8 cellular contexts compared by ENCODE assay signal in the genomic region with DNA sequence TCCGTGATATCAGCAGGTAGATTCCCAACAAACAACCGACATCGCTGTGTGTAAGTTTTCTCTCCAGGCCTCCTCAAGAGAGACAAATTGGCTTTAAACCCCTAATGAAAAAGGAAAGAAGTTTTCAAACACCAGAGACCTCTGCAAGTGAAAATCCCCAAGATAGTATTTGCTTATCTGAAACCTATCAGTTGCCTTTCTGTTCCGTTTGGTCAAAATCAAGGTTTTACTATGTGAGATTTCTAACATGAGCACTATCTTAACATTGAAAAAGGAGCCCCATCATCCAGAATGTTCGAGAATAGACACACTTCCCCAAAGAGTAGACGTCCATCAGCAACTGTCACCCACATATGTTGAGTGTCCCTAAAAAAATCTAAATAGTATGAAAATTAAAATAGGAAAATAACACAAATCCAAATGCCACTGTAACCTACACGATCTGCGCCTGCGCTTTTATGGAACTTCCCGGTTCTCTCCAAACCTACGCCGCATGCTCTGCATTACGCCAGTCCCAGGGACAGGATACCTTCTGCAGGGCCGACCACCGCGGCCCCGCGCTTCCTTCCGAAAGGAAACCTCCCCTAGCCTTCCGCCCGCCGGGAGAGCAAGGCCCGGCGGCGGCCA. TPM values are rescaled to one million over a fixed set of nuclear protein-coding genes. Genes with fewer than 3 reads are reported as not detected.
DNase-seq lines count a peak whose midpoint lies in the region; ATAC-seq, FAIRE-seq and TF ChIP-seq lines count a peak whose summit lies in the region.

No MANE protein-coding gene starts in this region.

- H3K4me1 Mint-ChIP-seq in CD8-positive, alpha-beta T cell (ENCODE audit: low read depth) = peaks cover 57% of the 10 kb centered on the region

- BruUV-seq in endothelial cell of umbilical vein (replicated peaks; lab: Mats Ljungman, UMichigan) = no TSS peak

- peak overlapping the region; percentile 79 for H3K27ac Mint-ChIP-seq in CD8-positive, alpha-beta T cell

- no peak for DNase-seq in CD8-positive, alpha-beta T cell
- DNase-seq in endothelial cell of umbilical vein (ENCODE audit: low read depth, low spot score) = no peak
- DNase-seq in osteoblast (ENCODE audit: insufficient read length, low spot score, missing footprints) = peak; percentile 37
- DNase-seq in kidney glomerular epithelial cell (lab: John Stamatoyannopoulos, UW) = no peak
- no peak for DNase-seq in sciatic nerve (ENCODE audit: low spot score)
- DNase-seq in UCSD-AML1 (lab: John Stamatoyannopoulos, UW; ENCODE audit: unreplicated experiment) = no peak

- no peaks in the 10 kb centered on the region for H3K27me3 Mint-ChIP-seq in CD8-positive, alpha-beta T cell (ENCODE audit: low read depth)

- peaks cover 54% of the 10 kb centered on the region for H4K20me1 ChIP-seq in OCI-LY3 (ENCODE audit: insufficient read depth, low read length)
- H4K20me1 ChIP-seq in endothelial cell of umbilical vein (replicated peaks; ENCODE audit: control insufficient read depth, extremely low read depth, insufficient read depth, low read length) = peaks cover 34% of the 10 kb centered on the region
- H4K20me1 ChIP-seq in osteoblast (ENCODE audit: insufficient read depth, low read length) = peaks cover 53% of the 10 kb centered on the region

- FAIRE-seq in endothelial cell of umbilical vein (lab: Jason Lieb, UNC) = no peak

- no peaks in the 10 kb centered on the region for H3K9me1 ChIP-seq in endothelial cell of umbilical vein (replicated peaks; ENCODE audit: control insufficient read depth, extremely low read depth, insufficient read depth, low read length)

- H3K4me3 Mint-ChIP-seq in CD8-positive, alpha-beta T cell = peak overlapping the region; percentile 95

- H3K9me3 ChIP-seq in CD8-positive, alpha-beta T cell (ENCODE audit: low read length) = no peaks in the 10 kb centered on the region
- H3K9me3 ChIP-seq in OCI-LY3 (ENCODE audit: insufficient read depth, low read length) (no peaks in the 10 kb centered on the region), endothelial cell of umbilical vein (replicated peaks; ENCODE audit: control insufficient read depth, insufficient read depth, low read length) (no peaks in the 10 kb centered on the region), osteoblast (ENCODE audit: low read depth, low read length) (no peaks in the 10 kb centered on the region)

- CTCF ChIA-PET in CD8-positive, alpha-beta T cell (lab: Charles Lee) = interaction anchor here (2.1 kb wide), 1 partner anchor 11 kb away, joined by 9 read pairs; no protein-coding TSS in a partner anchor
- CTCF ChIA-PET in endothelial cell of umbilical vein (lab: Charles Lee) = interaction anchor here (1.1 kb wide), 1 partner anchor 10 kb away, joined by 3 read pairs; no protein-coding TSS in a partner anchor

- no peak for TF ChIP-seq CTCF in CD8-positive, alpha-beta T cell (IDR thresholded peaks at IDR 0.05)
- TF ChIP-seq CTCF in OCI-LY3 (IDR thresholded peaks at IDR 0.05; ENCODE audit: low read depth, low read length) = no peak
- TF ChIP-seq CTCF in endothelial cell of umbilical vein (IDR thresholded peaks at IDR 0.05; ENCODE audit: extremely low read depth in 1 of 2, insufficient read depth in 1 of 2, low read depth in 1 of 2, low read length in 2 of 2) = no peak
- no peak for TF ChIP-seq CTCF in osteoblast (IDR thresholded peaks at IDR 0.05; ENCODE audit: extremely low read depth, low read depth, low read length)

- H3K4me3 ChIP-seq in CD8-positive, alpha-beta T cell (ENCODE audit: low read depth, low read length) = peak overlapping the region; percentile 59
- H3K4me3 ChIP-seq in OCI-LY3 (ENCODE audit: low read length) = peak overlapping the region; percentile 94
- H3K4me3 ChIP-seq in endothelial cell of umbilical vein (replicated peaks in 1 of 3; ENCODE audit: insufficient read depth in 1 of 3, low read depth in 1 of 3, low read length in 3 of 3) = peak overlapping the region; percentile 54 to 99 (median 97)
- peak overlapping the region; percentile 97 for H3K4me3 ChIP-seq in osteoblast (ENCODE audit: insufficient read depth, low read length)

- POLR2A ChIA-PET in CD8-positive, alpha-beta T cell (lab: Charles Lee) = interaction anchor here (0.5 to 1.7 kb wide), 4 partner anchors 9 to 961 kb away, joined by 3 to 12 read pairs (median 4); no protein-coding TSS in a partner anchor
- POLR2A ChIA-PET in endothelial cell of umbilical vein (lab: Charles Lee) = no interaction called here

- H2AFZ ChIP-seq in OCI-LY3 (ENCODE audit: low read depth, low read length) (no peak overlapping the region), endothelial cell of umbilical vein (ENCODE audit: low read depth, low read length) (no peak overlapping the region), osteoblast (ENCODE audit: low read length) (no peak overlapping the region)

- peaks cover 42% of the 10 kb centered on the region for H3K36me3 ChIP-seq in CD8-positive, alpha-beta T cell (ENCODE audit: insufficient read depth, low read length)
- H3K36me3 ChIP-seq in OCI-LY3 (replicated peaks; ENCODE audit: low read depth, low read length) (peaks cover 55% of the 10 kb centered on the region), endothelial cell of umbilical vein (ENCODE audit: control insufficient read depth in 2 of 2, extremely low read depth in 1 of 2, insufficient read depth in 2 of 2, low read length in 2 of 2) (peaks cover 28 to 47% of the 10 kb centered on the region in 2 experiments), osteoblast (ENCODE audit: insufficient read depth, low read length) (peaks cover 50% of the 10 kb centered on the region)

- H3K27me3 ChIP-seq in CD8-positive, alpha-beta T cell (ENCODE audit: insufficient read depth, low read length) = no peaks in the 10 kb centered on the region
- H3K27me3 ChIP-seq in OCI-LY3 (ENCODE audit: low read depth, low read length) = no peaks in the 10 kb centered on the region
- H3K27me3 ChIP-seq in endothelial cell of umbilical vein (ENCODE audit: control insufficient read depth in 2 of 2, insufficient read depth in 2 of 2, low read length in 2 of 2) = no peaks in the 10 kb centered on the region
- no peaks in the 10 kb centered on the region for H3K27me3 ChIP-seq in osteoblast (ENCODE audit: insufficient read depth, low read length)

- peaks cover 65% of the 10 kb centered on the region for H3K79me2 ChIP-seq in OCI-LY3 (ENCODE audit: low read length)
- peaks cover 64% of the 10 kb centered on the region for H3K79me2 ChIP-seq in endothelial cell of umbilical vein (ENCODE audit: control insufficient read depth, insufficient read depth, low read length)
- peaks cover 64% of the 10 kb centered on the region for H3K79me2 ChIP-seq in osteoblast (ENCODE audit: insufficient read depth, low read length)

- H3K9ac ChIP-seq in OCI-LY3 (ENCODE audit: low read length) = peak overlapping the region; percentile 95
- peak overlapping the region; percentile 89 for H3K9ac ChIP-seq in endothelial cell of umbilical vein (replicated peaks; ENCODE audit: extremely low read depth, insufficient read depth, low read length)

- intact Hi-C loops in CD8-positive, alpha-beta T cell (cut with DNase I, micrococcal nuclease) = loop anchor here (2.0 to 10.0 kb wide), 11 partner anchors 109 to 1196 kb away; a partner anchor contains a TSS
- intact Hi-C loops in endothelial cell of umbilical vein (cut with micrococcal nuclease) = loop anchor here (1.0 to 5.0 kb wide), 9 partner anchors 9 to 1031 kb away; a partner anchor contains a TSS
- intact Hi-C loops in sciatic nerve (cut with DNase I) = no loop called here

- H3K27ac ChIP-seq in CD8-positive, alpha-beta T cell (ENCODE audit: low read depth, low read length) = peak overlapping the region; percentile 92
- H3K27ac ChIP-seq in OCI-LY3 (ENCODE audit: low read length) (peak overlapping the region; percentile 77), endothelial cell of umbilical vein (ENCODE audit: insufficient read depth, low read depth, low read length) (peak overlapping the region; percentile 62), osteoblast (ENCODE audit: low read depth, low read length) (peak overlapping the region; percentile 59)

- ATAC-seq in CD8-positive, alpha-beta T cell = no peak
- no peak for ATAC-seq in sciatic nerve
- ATAC-seq in GM18870 (IDR thresholded peaks at IDR 0.05; ENCODE audit: unreplicated experiment) = no peak

- no peaks in the 10 kb centered on the region for H3K9me3 Mint-ChIP-seq in CD8-positive, alpha-beta T cell

- peak overlapping the region; percentile 88 for H3K4me2 ChIP-seq in OCI-LY3 (ENCODE audit: low read length)
- peak overlapping the region; percentile 79 for H3K4me2 ChIP-seq in endothelial cell of umbilical vein (ENCODE audit: insufficient read depth, low read length)
- H3K4me2 ChIP-seq in osteoblast (ENCODE audit: insufficient read depth, low read length) = peak overlapping the region; percentile 95

- TF ChIP-seq POLR2A in endothelial cell of umbilical vein (IDR thresholded peaks at IDR 0.05; ENCODE audit: low read depth, low read length) = no peak

- peaks cover 55% of the 10 kb centered on the region for H3K36me3 Mint-ChIP-seq in CD8-positive, alpha-beta T cell

- H3K4me1 ChIP-seq in CD8-positive, alpha-beta T cell (ENCODE audit: insufficient read depth, low read length) = peaks cover 51% of the 10 kb centered on the region
- H3K4me1 ChIP-seq in OCI-LY3 (ENCODE audit: low read length) (peaks cover 11% of the 10 kb centered on the region), endothelial cell of umbilical vein (ENCODE audit: control insufficient read depth, extremely low read depth, insufficient read depth, low read length) (peaks cover 36% of the 10 kb centered on the region), osteoblast (ENCODE audit: insufficient read depth, low read length) (peaks cover 46% of the 10 kb centered on the region)

- dilution Hi-C loops in endothelial cell of umbilical vein (cut with MboI; ENCODE audit: extremely low pct_ligation_motif_present, low sequenced_read_pairs) = no loop called here

TF ChIP-seq in endothelial cell of umbilical vein, 7 proteins besides CTCF, POLR2A, EP300 and RAD21 (continues in another document):
- TF ChIP-seq FOS (IDR thresholded peaks at IDR 0.05; ENCODE audit: borderline replicate concordance, insufficient read depth, low read length) (no peak), MYC (IDR thresholded peaks at IDR 0.05; ENCODE audit: low read depth, low read length) (no peak), EZH2 (IDR thresholded peaks at IDR 0.05; ENCODE audit: borderline replicate concordance, low read depth, low read length, severe bottlenecking) (no peak)

RNA-seq across cellular contexts. Expression of a gene that starts 1.4 kb away (rescaled TPM):
- total RNA-seq in CD8-positive, alpha-beta T cell = 100 to 1,000 TPM; 801 to 841 TPM
- total RNA-seq in endothelial cell of umbilical vein (413 and 415 TPM in 2 replicates), osteoblast (163 and 187 TPM in 2 replicates), sciatic nerve (269 TPM)
- 100 and 104 TPM in 2 replicates for polyA plus RNA-seq in endothelial cell of umbilical vein
- 70.6 and 76.8 TPM in 2 replicates for polyA plus RNA-seq in endothelial cell of umbilical vein (2011; cell fraction: cytosol; rRNA removed)
- 563 and 666 TPM in 2 replicates for polyA plus RNA-seq in endothelial cell of umbilical vein (2011; cell fraction: nucleus; rRNA removed)
- 226 and 289 TPM in 2 replicates for polyA plus RNA-seq in endothelial cell of umbilical vein (2012)
- 145 and 149 TPM in 2 replicates for polyA minus RNA-seq in endothelial cell of umbilical vein
- polyA minus RNA-seq in endothelial cell of umbilical vein (2011; cell fraction: cytosol; rRNA and poly(A)+ RNA removed) = 52.1 TPM
- polyA minus RNA-seq in endothelial cell of umbilical vein (2011; cell fraction: nucleus; rRNA and poly(A)+ RNA removed) = 312 and 370 TPM in 2 replicates
